In genomic region chr1:9314711-9315379, GRCh38 we compare ENCODE assay signal across 13 cellular contexts. TPM values are rescaled to one million over a fixed set of nuclear protein-coding genes. Genes with fewer than 3 reads are reported as not detected.
A peak's percentile ranks its signal among the peaks of the same experiment; 100 is the strongest.
DNase-seq lines count a peak whose midpoint lies in the region; ATAC-seq and TF ChIP-seq lines count a peak whose summit lies in the region.
"Had no signal": no experiment of that assay in that cellular context is flagged by ENCODE, and none has a peak within 500 bp of the region (broad histone marks: within the 10 kb centered on the region; RNA-seq: fewer than 3 reads in every experiment).

No MANE protein-coding gene starts in this region.

- peak overlapping the region; percentile 98 for H3K27ac Mint-ChIP-seq in activated CD4-positive, alpha-beta T cell treated with anti-CD3 and anti-CD28 coated beads, Interleukin-2, amount 10 ng/mL, durations not matched to agents 24 days and 14 days
- peak overlapping the region; percentile 48 for H3K27ac Mint-ChIP-seq in endodermal cell
- H3K27ac Mint-ChIP-seq in stimulated activated memory B cell treated with anti-CD40 and anti-IgM and Interleukin-4, amounts not matched to agents 10 μg/mL and 1 μg/mL and 100 μg/mL, for 72 hours: peak overlapping the region; percentile 72

- H3K9me3 ChIP-seq in OCI-LY1 (ENCODE audit: low read length) (no peaks in the 10 kb centered on the region), endodermal cell (ENCODE audit: control insufficient read depth, low read length) (no peaks in the 10 kb centered on the region)

- 89 to 93% methylated on average over 7 to 11 of the region's 11 CpGs for WGBS in endodermal cell (ENCODE audit: insufficient coverage in 1 of 2, insufficient read length in 1 of 2), 2 experiments

- no peaks in the 10 kb centered on the region for H3K9me3 Mint-ChIP-seq in activated CD4-positive, alpha-beta T cell treated with anti-CD3 and anti-CD28 coated beads, Interleukin-2, amount 10 ng/mL, durations not matched to agents 24 days and 14 days
- H3K9me3 Mint-ChIP-seq in endodermal cell: no peaks in the 10 kb centered on the region
- no peaks in the 10 kb centered on the region for H3K9me3 Mint-ChIP-seq in stimulated activated memory B cell treated with anti-CD40 and anti-IgM and Interleukin-4, amounts not matched to agents 10 μg/mL and 1 μg/mL and 100 μg/mL, for 72 hours

- peak overlapping the region; percentile 81 for H3K4me3 Mint-ChIP-seq in activated CD4-positive, alpha-beta T cell treated with anti-CD3 and anti-CD28 coated beads, Interleukin-2, amount 10 ng/mL, durations not matched to agents 24 days and 14 days
- no peak overlapping the region for H3K4me3 Mint-ChIP-seq in endodermal cell
- H3K4me3 Mint-ChIP-seq in stimulated activated memory B cell treated with anti-CD40 and anti-IgM and Interleukin-4, amounts not matched to agents 10 μg/mL and 1 μg/mL and 100 μg/mL, for 72 hours: no peak overlapping the region

- H3K27me3 ChIP-seq in OCI-LY1 (ENCODE audit: insufficient read depth, low read length) (no peaks in the 10 kb centered on the region), endodermal cell (ENCODE audit: control insufficient read depth, insufficient read depth, low read length, poor library complexity, severe bottlenecking) (no peaks in the 10 kb centered on the region)

- intact Hi-C loops in activated CD4-positive, alpha-beta T cell treated with anti-CD3 and anti-CD28 coated beads, Interleukin-2, amount 10 ng/mL, durations not matched to agents 24 days and 14 days (cut with micrococcal nuclease): loop anchor here (1.0 to 5.0 kb wide), 4 partner anchors 20 to 112 kb away; no protein-coding TSS in a partner anchor
- intact Hi-C loops in posterior cingulate gyrus (cut with DNase I): no loop called here

- no peaks in the 10 kb centered on the region for H3K27me3 Mint-ChIP-seq in activated CD4-positive, alpha-beta T cell treated with anti-CD3 and anti-CD28 coated beads, Interleukin-2, amount 10 ng/mL, durations not matched to agents 24 days and 14 days
- H3K27me3 Mint-ChIP-seq in endodermal cell (ENCODE audit: insufficient read depth): no peaks in the 10 kb centered on the region
- no peaks in the 10 kb centered on the region for H3K27me3 Mint-ChIP-seq in stimulated activated memory B cell treated with anti-CD40 and anti-IgM and Interleukin-4, amounts not matched to agents 10 μg/mL and 1 μg/mL and 100 μg/mL, for 72 hours

- no peak overlapping the region; the same call in 1 of the 2 replicates for H3K4me2 ChIP-seq in OCI-LY1 (ENCODE audit: low read length)

- no peak for DNase-seq in activated CD4-positive, alpha-beta T cell treated with anti-CD3 and anti-CD28 coated beads, Interleukin-2, amount 10 ng/mL, durations not matched to agents 24 days and 14 days
- DNase-seq in activated CD4-positive, alpha-beta T cell treated with anti-CD3 and anti-CD28 coated beads for 48 hours: no peak
- DNase-seq in endodermal cell (no peak), NCI-H1105 (lab: John Stamatoyannopoulos, UW) (no peak), posterior cingulate gyrus (no peak), GM19240 (ENCODE audit: insufficient read length, low spot score) (no peak)
- DNase-seq: Calu3; effector CD4-positive, alpha-beta T cell; NCI-H1436; NCI-H526 treated with DMSO at 0.1 percent for 48 hours had no signal

- no peaks in the 10 kb centered on the region for H3K36me3 Mint-ChIP-seq in activated CD4-positive, alpha-beta T cell treated with anti-CD3 and anti-CD28 coated beads, Interleukin-2, amount 10 ng/mL, durations not matched to agents 24 days and 14 days (ENCODE audit: low read depth)
- H3K36me3 Mint-ChIP-seq in endodermal cell (ENCODE audit: low read depth): peaks cover 9% of the 10 kb centered on the region
- no peaks in the 10 kb centered on the region for H3K36me3 Mint-ChIP-seq in stimulated activated memory B cell treated with anti-CD40 and anti-IgM and Interleukin-4, amounts not matched to agents 10 μg/mL and 1 μg/mL and 100 μg/mL, for 72 hours
- H3K36me3 Mint-ChIP-seq: naive thymus-derived CD4-positive, alpha-beta T cell had no signal

- 0 out of 2 replicates have a peak, but pooled peaks cover 3% of the 10 kb centered on the region for H3K79me2 ChIP-seq in OCI-LY1 (ENCODE audit: insufficient read depth, low read length)

- no peak for TF ChIP-seq CTCF in OCI-LY1 (IDR thresholded peaks at IDR 0.05; ENCODE audit: low read length)
- TF ChIP-seq CTCF in endodermal cell (conservative IDR thresholded peaks at IDR 0.05): no peak

- H3K4me1 ChIP-seq in OCI-LY1 (ENCODE audit: insufficient read depth, low read length, severe bottlenecking) (peaks cover 44% of the 10 kb centered on the region), endodermal cell (ENCODE audit: control insufficient read depth, insufficient read depth, low read length) (peaks cover 23% of the 10 kb centered on the region)

- H3K4me1 Mint-ChIP-seq in activated CD4-positive, alpha-beta T cell treated with anti-CD3 and anti-CD28 coated beads, Interleukin-2, amount 10 ng/mL, durations not matched to agents 24 days and 14 days: peaks cover 46% of the 10 kb centered on the region
- peaks cover 49% of the 10 kb centered on the region for H3K4me1 Mint-ChIP-seq in endodermal cell
- peaks cover 44% of the 10 kb centered on the region for H3K4me1 Mint-ChIP-seq in stimulated activated memory B cell treated with anti-CD40 and anti-IgM and Interleukin-4, amounts not matched to agents 10 μg/mL and 1 μg/mL and 100 μg/mL, for 72 hours

- H2AFZ ChIP-seq in OCI-LY1 (ENCODE audit: low read length): no peak overlapping the region

- no peak for ATAC-seq in stimulated activated memory B cell treated with anti-CD40 and anti-IgM and Interleukin-4, amounts not matched to agents 10 μg/mL and 1 μg/mL and 100 μg/mL, for 72 hours
- ATAC-seq: naive thymus-derived CD4-positive, alpha-beta T cell had no signal

- no peaks in the 10 kb centered on the region for H4K20me1 ChIP-seq in OCI-LY1 (ENCODE audit: insufficient read depth, low read length)

- no peaks in the 10 kb centered on the region for H3F3A ChIP-seq in OCI-LY1 (ENCODE audit: insufficient read depth, low read length)

- H3K4me3 ChIP-seq in OCI-LY1 (ENCODE audit: low read depth, low read length, poor library complexity, severe bottlenecking): no peak overlapping the region
- no peak overlapping the region for H3K4me3 ChIP-seq in endodermal cell (ENCODE audit: low read length)

- H3K36me3 ChIP-seq in OCI-LY1 (ENCODE audit: insufficient read depth, low read length): no peaks in the 10 kb centered on the region
- H3K36me3 ChIP-seq in endodermal cell (ENCODE audit: control insufficient read depth, insufficient read depth, low read length): peaks cover 3% of the 10 kb centered on the region

- H3K9ac ChIP-seq in OCI-LY1 (ENCODE audit: low read length) (no peak overlapping the region), endodermal cell (ENCODE audit: extremely low read depth, low read length, poor library complexity, severe bottlenecking) (no peak overlapping the region)

- no peaks in the 10 kb centered on the region for H3K9me2 ChIP-seq in OCI-LY1 (ENCODE audit: low read depth, low read length)

- H3K27ac ChIP-seq in OCI-LY1 (ENCODE audit: low read depth, low read length, poor library complexity, severe bottlenecking): peak overlapping the region; percentile 22
- H3K27ac ChIP-seq in endodermal cell (ENCODE audit: low read depth, low read length): no peak overlapping the region

RNA-seq across cellular contexts. Expression of gene SPSB1, which starts 22.2 kb away (rescaled TPM):
- 4.8 and 6.2 TPM in 2 replicates for total RNA-seq in activated CD4-positive, alpha-beta T cell treated with anti-CD3 and anti-CD28 coated beads, Interleukin-2, amount 10 ng/mL, durations not matched to agents 24 days and 14 days
- 10 to 100 TPM; 20.4 to 26.9 TPM for total RNA-seq in endodermal cell
- polyA plus RNA-seq in endodermal cell (2013, experiment 1 of 2): 10.5 TPM
- polyA plus RNA-seq in endodermal cell (2013, experiment 2 of 2): 10.7 TPM

Comparison
In these comparisons a context has a peak if more than half of its experiments do, and no peak if none do; other contexts are left out.
1. H3K27ac Mint-ChIP-seq: peak in every context shown above with its lines; median percentile 98 in activated CD4-positive, alpha-beta T cell treated with anti-CD3 and anti-CD28 coated beads, Interleukin-2, amount 10 ng/mL, durations not matched to agents 24 days and 14 days; 72 in stimulated activated memory B cell treated with anti-CD40 and anti-IgM and Interleukin-4, amounts not matched to agents 10 μg/mL and 1 μg/mL and 100 μg/mL, for 72 hours; 48 in endodermal cell.